ENCODE assay signal across 11 cellular contexts in the genomic region with DNA sequence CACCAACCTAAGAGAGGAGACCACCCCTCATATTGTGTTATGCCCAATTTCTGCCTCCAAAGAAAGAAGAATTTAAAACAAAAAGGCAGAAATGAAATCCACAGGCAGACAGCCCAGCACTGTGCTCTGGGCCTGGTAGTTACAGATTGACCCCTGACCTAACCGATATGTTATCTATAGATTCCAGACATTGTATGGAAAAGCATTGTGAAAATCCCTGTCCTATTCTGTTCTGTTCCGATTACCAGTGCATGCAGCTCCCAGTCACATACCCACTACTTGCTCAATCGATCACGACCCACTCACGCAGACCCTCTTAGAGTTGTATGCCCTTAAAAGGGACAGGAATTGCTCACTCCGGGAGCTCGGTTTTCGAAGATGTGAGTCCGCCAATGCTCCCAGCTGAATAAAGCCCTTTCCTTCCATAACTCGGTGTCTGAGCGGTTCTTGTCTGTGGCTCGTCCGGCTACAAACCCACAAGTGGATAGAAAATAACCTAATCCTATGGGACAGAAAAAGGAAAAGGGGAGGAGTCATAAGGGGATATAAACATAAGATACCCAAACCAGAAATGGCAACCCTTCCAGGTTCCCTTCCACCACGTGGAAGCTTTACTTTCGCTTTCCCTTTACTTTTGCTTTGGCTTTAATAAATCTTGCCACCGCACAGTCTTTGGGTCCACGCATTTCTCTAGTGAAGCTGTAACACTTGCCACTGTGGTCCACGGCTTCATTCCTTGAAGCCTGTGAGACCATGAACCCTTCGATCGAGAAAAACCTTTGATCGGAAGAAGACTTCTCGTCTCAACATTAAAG. TPM values are rescaled to one million over a fixed set of nuclear protein-coding genes. Genes with fewer than 3 reads are reported as not detected.
A peak's percentile ranks its signal among the peaks of the same experiment; 100 is the strongest.
DNase-seq lines count a peak whose midpoint lies in the region; ATAC-seq and TF ChIP-seq lines count a peak whose summit lies in the region.
"Had no signal": no experiment of that assay in that cellular context is flagged by ENCODE, and none has a peak within 500 bp of the region (broad histone marks: within the 10 kb centered on the region; RNA-seq: fewer than 3 reads in every experiment).

No MANE protein-coding gene starts in this region.

- H3K4me1 Mint-ChIP-seq in T-helper 17 cell (peaks cover 13% of the 10 kb centered on the region), HFFc6 (ENCODE audit: low read depth) (peaks cover 15% of the 10 kb centered on the region)

- no peaks in the 10 kb centered on the region for H3K36me3 ChIP-seq in neutrophil
- H3K36me3 ChIP-seq: right atrium auricular region had no signal

- TF ChIP-seq CTCF in neutrophil (IDR thresholded peaks at IDR 0.05) = no peak
- TF ChIP-seq CTCF in HFFc6 (IDR thresholded peaks at IDR 0.05) = no peak

- peaks cover 14 to 18% of the 10 kb centered on the region in 2 experiments for H3K4me1 ChIP-seq in neutrophil (ENCODE audit: control insufficient read depth in 1 of 2, insufficient read depth in 1 of 2, low read depth in 1 of 2, low read length in 1 of 2)

- no peaks in the 10 kb centered on the region for H3K9me3 ChIP-seq in T-helper 17 cell (ENCODE audit: control insufficient read depth, low read length, poor library complexity, severe bottlenecking)
- no peaks in the 10 kb centered on the region for H3K9me3 ChIP-seq in neutrophil
- H3K9me3 ChIP-seq: right atrium auricular region had no signal

- H3K27ac ChIP-seq in neutrophil = peak overlapping the region; percentile 25
- H3K27ac ChIP-seq: right atrium auricular region had no signal

- POLR2A ChIA-PET in HEK293T (lab: Yijun Ruan, JAX) = no interaction called here

- H3K27ac Mint-ChIP-seq in T-helper 17 cell (peak overlapping the region; percentile 88), HFFc6 (no peak overlapping the region)

- peak; percentile 5 for DNase-seq in activated CD4-positive, alpha-beta T cell treated with anti-CD3 and anti-CD28 coated beads for 48 hours
- DNase-seq in activated CD4-positive, alpha-beta T cell treated with anti-CD3 and anti-CD28 coated beads, Interleukin-2, amount 50 U/mL, for 4 hours = no peak
- DNase-seq in T-helper 17 cell (no peak), HEK293T (ENCODE audit: extremely low spot score) (no peak), HFFc6 (no peak)
- DNase-seq: left ventricle myocardium superior, NCI-H2081 had no signal

- H3K27me3 ChIP-seq in neutrophil = peaks cover 18% of the 10 kb centered on the region
- H3K27me3 ChIP-seq: right atrium auricular region had no signal

- ATAC-seq in HG02610 (IDR thresholded peaks at IDR 0.05; ENCODE audit: unreplicated experiment) (peak; percentile 3), T-helper 17 cell (peak; percentile 35), HG03521 (IDR thresholded peaks at IDR 0.05; ENCODE audit: unreplicated experiment) (no peak)
- ATAC-seq: left ventricle myocardium superior had no signal

- no peak overlapping the region for H3K4me3 ChIP-seq in neutrophil (ENCODE audit: low read depth in 1 of 2, low read length in 1 of 2)
- H3K4me3 ChIP-seq: right atrium auricular region had no signal

- H3K27me3 Mint-ChIP-seq in T-helper 17 cell (no peaks in the 10 kb centered on the region), HFFc6 (ENCODE audit: insufficient read depth) (peaks cover 18% of the 10 kb centered on the region)

- H3K36me3 Mint-ChIP-seq in T-helper 17 cell (ENCODE audit: low read depth) = no peaks in the 10 kb centered on the region
- H3K36me3 Mint-ChIP-seq in HFFc6 (ENCODE audit: low read depth) = no peaks in the 10 kb centered on the region

- H3K4me3 Mint-ChIP-seq in T-helper 17 cell (peak overlapping the region; percentile 66), HFFc6 (no peak overlapping the region)

- CTCF ChIA-PET in HEK293T (lab: Yijun Ruan, JAX) = no interaction called here

- no peaks in the 10 kb centered on the region for H3K9me3 Mint-ChIP-seq in HFFc6

TF ChIP-seq in HEK293T, 16 proteins besides CTCF, POLR2A, EP300 and RAD21:
- TF ChIP-seq ARNT (IDR thresholded peaks at IDR 0.05) = no peak
- no peak for TF ChIP-seq BHLHE40 (IDR thresholded peaks at IDR 0.05; ENCODE audit: borderline replicate concordance)
- no peak for TF ChIP-seq FOXA1 (IDR thresholded peaks at IDR 0.05)
- TF ChIP-seq HDGF (IDR thresholded peaks at IDR 0.05; ENCODE audit: borderline replicate concordance) = no peak
- TF ChIP-seq CTBP1 (IDR thresholded peaks at IDR 0.05; ENCODE audit: borderline replicate concordance) = no peak
- no peak for TF ChIP-seq SP1 (IDR thresholded peaks at IDR 0.05)
- TF ChIP-seq ZNF384 (IDR thresholded peaks at IDR 0.05) = no peak

RNA-seq across cellular contexts. Expression of gene CFAP91, which starts 1.7 kb away (rescaled TPM):
- 1 to 10 TPM in 1 of 2 donors, under 1 TPM in 1; 0.63 to 2.7 TPM for total RNA-seq in T-helper 17 cell
- total RNA-seq in HFFc6 (2021; fragmentation: NEBNext Ultra II Directional; extraction: Animal tissue kit (Norgen Biotek cat#: 25700)) = not detected

RNA-seq across cellular contexts. Expression of gene COX17, which starts 23.9 kb away (rescaled TPM):
- total RNA-seq in T-helper 17 cell = 10 to 100 TPM; 26.8 to 28.9 TPM
- total RNA-seq in HFFc6 (2021; fragmentation: NEBNext Ultra II Directional; extraction: Animal tissue kit (Norgen Biotek cat#: 25700)) = 10 to 100 TPM; 28.9 to 41.0 (median 35.2) TPM

RNA-seq across cellular contexts. Expression of gene POPDC2, which starts 40.7 kb away (rescaled TPM):
- total RNA-seq in T-helper 17 cell = 1 to 10 TPM; 4.2 to 4.3 TPM
- total RNA-seq in HFFc6 (2021; fragmentation: NEBNext Ultra II Directional; extraction: Animal tissue kit (Norgen Biotek cat#: 25700)) = under 1 TPM in 4 of 6 experiments, not detected in 2; 0.14 to 0.98 (median 0.70) TPM
